In the genomic region with DNA sequence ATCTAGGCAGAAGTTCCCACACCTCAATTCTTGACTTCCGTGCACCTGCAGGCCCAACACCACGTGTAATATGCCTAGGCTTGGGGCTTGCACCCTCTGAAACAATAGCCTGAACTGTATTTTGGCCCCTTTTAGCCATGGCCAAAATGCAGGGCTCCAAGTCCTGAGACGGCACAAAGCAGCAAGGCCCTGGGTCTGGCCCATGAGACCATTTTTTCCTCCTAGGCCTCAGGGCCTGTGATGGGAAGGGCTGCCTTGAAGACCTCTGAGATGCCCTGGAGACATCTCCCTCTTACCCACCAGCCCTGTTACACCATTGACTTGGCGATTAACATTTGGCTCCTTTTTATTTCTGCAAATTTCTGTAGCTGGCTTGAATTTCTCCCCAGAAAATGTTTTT, we compare ENCODE assay signal across 29 cellular contexts.
"Had no signal": no experiment of that assay in that cellular context is flagged by ENCODE, and none has a peak within 500 bp of the region (broad histone marks: within the 10 kb centered on the region; RNA-seq: fewer than 3 reads in every experiment).

No MANE protein-coding gene starts in this region.

- H3K9me3 ChIP-seq: gastrocnemius medialis, gastroesophageal sphincter had no signal

- DNase-seq: cortex of kidney; dermis blood vessel endothelial cell; dorsolateral prefrontal cortex; effector CD4-positive, alpha-beta T cell; effector CD8-positive, alpha-beta T cell; effector memory CD4-positive, alpha-beta T cell; effector memory CD8-positive, alpha-beta T cell; endodermal cell; erythroblast; esophagus squamous epithelium; foreskin fibroblast; foreskin keratinocyte; foreskin melanocyte; gastrocnemius medialis; glutamatergic neuron; head of caudate nucleus; heart left ventricle; heart right ventricle; hippocampal formation had no signal

- FAIRE-seq: endometrium, endothelial cell of umbilical vein, frontal cortex had no signal

- H3K27ac ChIP-seq: coronary artery, dorsolateral prefrontal cortex, epithelial cell of prostate, esophagus muscularis mucosa, esophagus squamous epithelium, foreskin keratinocyte, gastrocnemius medialis, gastroesophageal sphincter, heart left ventricle, heart right ventricle, hepatocyte had no signal

- H3K4me3 ChIP-seq: coronary artery, dorsolateral prefrontal cortex, esophagus muscularis mucosa, esophagus squamous epithelium, gastrocnemius medialis, gastroesophageal sphincter, heart left ventricle, heart right ventricle, hepatocyte had no signal

- H3K27me3 ChIP-seq: dorsolateral prefrontal cortex, esophagus muscularis mucosa, esophagus squamous epithelium, foreskin keratinocyte, gastrocnemius medialis, gastroesophageal sphincter, heart left ventricle, heart right ventricle, hepatocyte had no signal

- ATAC-seq: effector memory CD8-positive, alpha-beta T cell; esophagus mucosa; foreskin keratinocyte; gastrocnemius medialis; gastroesophageal sphincter; heart left ventricle; heart right ventricle had no signal

- H3K9me3 Mint-ChIP-seq: effector memory CD8-positive, alpha-beta T cell had no signal

- H3K79me2 ChIP-seq: hepatocyte had no signal

- H2AFZ ChIP-seq: hepatocyte had no signal

- H3K4me1 Mint-ChIP-seq: endodermal cell had no signal

- H3K4me3 Mint-ChIP-seq: dendritic cell treated with granulocyte-macrophage colony-stimulating factor and Interleukin-4, amounts not matched to agents 40 ng/mL and 50 ng/mL, for 4 days; effector memory CD8-positive, alpha-beta T cell; endodermal cell had no signal

- H3K27me3 Mint-ChIP-seq: dendritic cell treated with granulocyte-macrophage colony-stimulating factor and Interleukin-4, amounts not matched to agents 40 ng/mL and 50 ng/mL, for 4 days had no signal

- H3K4me1 ChIP-seq: esophagus muscularis mucosa, esophagus squamous epithelium, foreskin keratinocyte, gastrocnemius medialis, gastroesophageal sphincter had no signal

- H3K36me3 ChIP-seq: esophagus muscularis mucosa, esophagus squamous epithelium, gastrocnemius medialis, gastroesophageal sphincter, heart left ventricle, heart right ventricle had no signal

- H3K4me2 ChIP-seq: hepatocyte had no signal
